1 cellular context compared by ENCODE assay signal in genomic region chr1:198157241-198157846, GRCh38.
A peak's percentile ranks its signal among the peaks of the same experiment; 100 is the strongest.
TF ChIP-seq lines count a peak whose summit lies in the region.

No MANE protein-coding gene starts in this region.

TF ChIP-seq in HepG2, 621 proteins besides CTCF, POLR2A, EP300 and RAD21 (continued from another document and continues in another):
- no peak for TF ChIP-seq ZMAT5 (CRISPR knock-in tag; IDR thresholded peaks at IDR 0.05; ENCODE audit: borderline replicate concordance, low read depth)
- TF ChIP-seq AHR (CRISPR knock-in tag; IDR thresholded peaks at IDR 0.05) = no peak
- TF ChIP-seq USF2 (IDR thresholded peaks at IDR 0.05; ENCODE audit: low read depth, low read length) = no peak
- no peak for TF ChIP-seq USF2 (CRISPR knock-in tag; IDR thresholded peaks at IDR 0.05; ENCODE audit: borderline replicate concordance)
- TF ChIP-seq MXD3 (CRISPR knock-in tag; IDR thresholded peaks at IDR 0.05) = no peak
- TF ChIP-seq ZBTB26 (CRISPR knock-in tag; IDR thresholded peaks at IDR 0.05; ENCODE audit: borderline replicate concordance) = no peak
- TF ChIP-seq ATF7 (IDR thresholded peaks at IDR 0.05) = no peak
- TF ChIP-seq ATF7 (CRISPR knock-in tag; IDR thresholded peaks at IDR 0.05) = no peak
- no peak for TF ChIP-seq JUND (CRISPR knock-in tag; IDR thresholded peaks at IDR 0.05)
- no peak for TF ChIP-seq ZNF660 (CRISPR knock-in tag; IDR thresholded peaks at IDR 0.05; ENCODE audit: borderline replicate concordance, low read depth)
- no peak for TF ChIP-seq ZKSCAN8 (CRISPR knock-in tag; IDR thresholded peaks at IDR 0.05; ENCODE audit: borderline replicate concordance)
- no peak for TF ChIP-seq ZNF337 (CRISPR knock-in tag; IDR thresholded peaks at IDR 0.05; ENCODE audit: borderline replicate concordance, low read depth)
- no peak for TF ChIP-seq ATF2 (CRISPR knock-in tag; IDR thresholded peaks at IDR 0.05)
- no peak for TF ChIP-seq SMAD9 (CRISPR knock-in tag; IDR thresholded peaks at IDR 0.05)
- no peak for TF ChIP-seq SSRP1 (CRISPR knock-in tag; IDR thresholded peaks at IDR 0.05)
- no peak for TF ChIP-seq ZBTB49 (CRISPR knock-in tag; IDR thresholded peaks at IDR 0.05; ENCODE audit: borderline replicate concordance)
- no peak for TF ChIP-seq THAP8 (CRISPR knock-in tag; IDR thresholded peaks at IDR 0.05; ENCODE audit: borderline replicate concordance)
- TF ChIP-seq PBX3 (CRISPR knock-in tag; IDR thresholded peaks at IDR 0.05; ENCODE audit: borderline replicate concordance) = no peak; the same call in 1 of the 2 replicates
- TF ChIP-seq ATM (IDR thresholded peaks at IDR 0.05; ENCODE audit: borderline replicate concordance) = no peak
- TF ChIP-seq RBAK (CRISPR knock-in tag; IDR thresholded peaks at IDR 0.05) = no peak
- no peak for TF ChIP-seq NCOA2 (CRISPR knock-in tag; IDR thresholded peaks at IDR 0.05)
- TF ChIP-seq DMAP1 (CRISPR knock-in tag; IDR thresholded peaks at IDR 0.05) = no peak; the same call in 1 of the 2 replicates
- 0 out of 2 replicates have a peak, but pooled peaks have one; percentile 17 for TF ChIP-seq KMT2B (CRISPR knock-in tag; IDR thresholded peaks at IDR 0.05)
- no peak for TF ChIP-seq ZNF781 (CRISPR knock-in tag; IDR thresholded peaks at IDR 0.05; ENCODE audit: borderline replicate concordance, not compliant biosample characterization)
- peak; percentile 17; the same call in 1 of the 2 replicates for TF ChIP-seq ZBTB2 (CRISPR knock-in tag; IDR thresholded peaks at IDR 0.05; ENCODE audit: low read depth)
- no peak for TF ChIP-seq PAX8 (CRISPR knock-in tag; IDR thresholded peaks at IDR 0.05; ENCODE audit: borderline replicate concordance)
- no peak for TF ChIP-seq XRCC5 (optimal IDR thresholded peaks at IDR 0.05; ENCODE audit: low read length)
- TF ChIP-seq ZFP36L2 (CRISPR knock-in tag; IDR thresholded peaks at IDR 0.05) = no peak
- TF ChIP-seq ZFP36 (IDR thresholded peaks at IDR 0.05; ENCODE audit: borderline replicate concordance, low read depth, low read length, partially characterized antibody) = no peak
- no peak for TF ChIP-seq ZFP62 (CRISPR knock-in tag; IDR thresholded peaks at IDR 0.05)
- TF ChIP-seq ZBTB3 (CRISPR knock-in tag; IDR thresholded peaks at IDR 0.05; ENCODE audit: borderline replicate concordance, low read depth) = no peak
- TF ChIP-seq NFKBIZ (CRISPR knock-in tag; IDR thresholded peaks at IDR 0.05) = no peak
- TF ChIP-seq ZNF367 (CRISPR knock-in tag; IDR thresholded peaks at IDR 0.05; ENCODE audit: borderline replicate concordance) = no peak
- no peak for TF ChIP-seq FOXP1 (IDR thresholded peaks at IDR 0.05)
- no peak for TF ChIP-seq FOXP1 (CRISPR knock-in tag; IDR thresholded peaks at IDR 0.05)
- TF ChIP-seq TFDP1 (CRISPR knock-in tag; IDR thresholded peaks at IDR 0.05; ENCODE audit: borderline replicate concordance) = no peak
- TF ChIP-seq FOXP4 (CRISPR knock-in tag; IDR thresholded peaks at IDR 0.05) = no peak
- no peak for TF ChIP-seq BCLAF1 (IDR thresholded peaks at IDR 0.05)
- no peak for TF ChIP-seq ZNF562 (CRISPR knock-in tag; IDR thresholded peaks at IDR 0.05; ENCODE audit: borderline replicate concordance)
- TF ChIP-seq ZBTB14 (CRISPR knock-in tag; IDR thresholded peaks at IDR 0.05) = no peak
- no peak for TF ChIP-seq GTF2F1 (IDR thresholded peaks at IDR 0.05; ENCODE audit: low read length)
- 0 out of 2 replicates have a peak, but pooled peaks have one; percentile 29 for TF ChIP-seq GFI1 (CRISPR knock-in tag; IDR thresholded peaks at IDR 0.05; ENCODE audit: borderline replicate concordance)
- TF ChIP-seq KAT8 (CRISPR knock-in tag; IDR thresholded peaks at IDR 0.05) = no peak; the same call in 1 of the 2 replicates
- no peak for TF ChIP-seq ZNF569 (CRISPR knock-in tag; IDR thresholded peaks at IDR 0.05; ENCODE audit: borderline replicate concordance)
- no peak for TF ChIP-seq ZNF3 (CRISPR knock-in tag; IDR thresholded peaks at IDR 0.05)
- TF ChIP-seq NR3C1 (CRISPR knock-in tag; IDR thresholded peaks at IDR 0.05) = no peak
- 0 out of 2 replicates have a peak, but pooled peaks have one; percentile 9 for TF ChIP-seq FOXK2 (IDR thresholded peaks at IDR 0.05)
